9 cellular contexts compared by ENCODE assay signal in the genomic region with DNA sequence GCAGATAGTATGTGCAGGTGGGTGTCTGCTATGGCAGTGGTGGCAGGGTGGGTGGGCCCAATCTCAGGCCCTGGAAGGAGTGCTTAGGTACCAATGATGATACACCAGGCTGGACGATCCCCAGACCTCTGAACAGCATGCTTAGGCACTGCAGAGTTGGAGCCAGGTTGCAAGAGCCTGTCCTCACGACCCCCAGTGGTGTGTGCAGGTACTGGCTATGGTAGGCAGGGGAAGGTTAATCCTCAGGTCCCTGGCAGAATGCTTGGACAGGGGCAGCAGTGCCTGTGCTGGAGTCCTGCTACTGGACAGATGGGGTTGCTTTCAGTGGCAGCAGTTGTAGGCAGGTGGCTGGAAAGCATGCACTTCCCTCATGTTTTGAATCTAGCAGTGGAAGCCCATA.
DNase-seq lines count a peak whose midpoint lies in the region; ATAC-seq and TF ChIP-seq lines count a peak whose summit lies in the region.
"Had no signal": no experiment of that assay in that cellular context is flagged by ENCODE, and none has a peak within 500 bp of the region (broad histone marks: within the 10 kb centered on the region; RNA-seq: fewer than 3 reads in every experiment).

No MANE protein-coding gene starts in this region.

- peaks cover 0 to 2% of the 10 kb centered on the region in 2 donors for H3K4me1 Mint-ChIP-seq in stimulated activated naive B cell treated with anti-CD40 and anti-IgM and Interleukin-4, amounts not matched to agents 10 μg/mL and 1 μg/mL and 100 μg/mL, for 72 hours

- peak; percentile 74 for ATAC-seq in HG03135 (IDR thresholded peaks at IDR 0.05; ENCODE audit: unreplicated experiment)
- ATAC-seq in stimulated activated naive B cell treated with anti-CD40 and anti-IgM and Interleukin-4, amounts not matched to agents 10 μg/mL and 1 μg/mL and 100 μg/mL, for 72 hours (replicated peaks): peak; percentile 62 to 65

- peak; percentile 3 for DNase-seq in activated naive CD4-positive, alpha-beta T cell treated with Interleukin-2 at 50 U/mL for 16 hours
- no peak for DNase-seq in activated naive CD4-positive, alpha-beta T cell treated with anti-CD3 and anti-CD28 coated beads, Interleukin-2, amount 50 U/mL, for 16 hours
- DNase-seq in astrocyte of the spinal cord (ENCODE audit: low read depth, low spot score): no peak
- DNase-seq in stimulated activated naive B cell treated with anti-CD40 and anti-IgM and Interleukin-4, amounts not matched to agents 10 μg/mL and 1 μg/mL and 100 μg/mL, for 72 hours: no peak
- no peak for DNase-seq in head of caudate nucleus
- no peak for DNase-seq in stimulated activated naive CD4-positive, alpha-beta T cell (lab: John Stamatoyannopoulos, UW)
- DNase-seq in DMS114 treated with DMSO at 0.1 percent for 48 hours (lab: John Stamatoyannopoulos, UW; ENCODE audit: unreplicated experiment): no peak

- H3K27me3 Mint-ChIP-seq in stimulated activated naive B cell treated with anti-CD40 and anti-IgM and Interleukin-4, amounts not matched to agents 10 μg/mL and 1 μg/mL and 100 μg/mL, for 72 hours: no peaks in the 10 kb centered on the region

- H3K27ac Mint-ChIP-seq in stimulated activated naive B cell treated with anti-CD40 and anti-IgM and Interleukin-4, amounts not matched to agents 10 μg/mL and 1 μg/mL and 100 μg/mL, for 72 hours: no peak overlapping the region

- intact Hi-C loops in head of caudate nucleus (cut with DNase I): no loop called here

- no peak overlapping the region for H3K4me3 ChIP-seq in astrocyte of the spinal cord (ENCODE audit: low read depth, low read length)
- H3K4me3 ChIP-seq: SJSA1 had no signal

- no peaks in the 10 kb centered on the region for H3K36me3 Mint-ChIP-seq in stimulated activated naive B cell treated with anti-CD40 and anti-IgM and Interleukin-4, amounts not matched to agents 10 μg/mL and 1 μg/mL and 100 μg/mL, for 72 hours

- H3K4me3 Mint-ChIP-seq in stimulated activated naive B cell treated with anti-CD40 and anti-IgM and Interleukin-4, amounts not matched to agents 10 μg/mL and 1 μg/mL and 100 μg/mL, for 72 hours: no peak overlapping the region

- in situ Hi-C loops in astrocyte of the spinal cord (cut with HindIII; ENCODE audit: low sequenced_read_pairs): no loop called here

- TF ChIP-seq CTCF in astrocyte of the spinal cord (IDR thresholded peaks at IDR 0.05; ENCODE audit: low read depth, low read length): peak; percentile 27

- no peaks in the 10 kb centered on the region for H3K9me3 Mint-ChIP-seq in stimulated activated naive B cell treated with anti-CD40 and anti-IgM and Interleukin-4, amounts not matched to agents 10 μg/mL and 1 μg/mL and 100 μg/mL, for 72 hours
